Comparison of ENCODE assay signal across 8 cellular contexts in genomic region chr4:1628892-1629703, GRCh38. TPM values are rescaled to one million over a fixed set of nuclear protein-coding genes. Genes with fewer than 3 reads are reported as not detected.
DNase-seq lines count a peak whose midpoint lies in the region; ATAC-seq, FAIRE-seq and TF ChIP-seq lines count a peak whose summit lies in the region.

No MANE protein-coding gene starts in this region.

- no peak overlapping the region; the same call in 1 of the 2 replicates for H4K8ac ChIP-seq in H1 (ENCODE audit: extremely low read depth, insufficient read depth, low read length)

- no peaks in the 10 kb centered on the region for H3K4me1 ChIP-seq in H1 (replicated peaks in 1 of 4; ENCODE audit: control insufficient read depth in 3 of 4, insufficient read depth in 4 of 4, low read length in 3 of 4)

- peaks cover 0 to 5% of the 10 kb centered on the region in 2 experiments for H4K20me1 ChIP-seq in H1 (replicated peaks in 1 of 2; ENCODE audit: control insufficient read depth in 1 of 2, insufficient read depth in 2 of 2, low read length in 2 of 2)

- no peak overlapping the region for H3K56ac ChIP-seq in H1 (replicated peaks; ENCODE audit: insufficient read length, low read depth, low read length)

- no peak overlapping the region for H3K4me2 ChIP-seq in H1 (ENCODE audit: insufficient read depth in 1 of 2, low read depth in 2 of 2, low read length in 2 of 2)

- H3K18ac ChIP-seq in H1 (ENCODE audit: extremely low read depth, low read length) = no peak overlapping the region

- H3K23me2 ChIP-seq in H1 (ENCODE audit: low read depth, low read length) = no peaks in the 10 kb centered on the region

- no peak for TF ChIP-seq POLR2A in H1 (IDR thresholded peaks at IDR 0.05; ENCODE audit: control extremely low read depth in 1 of 2, low read depth in 2 of 2, low read length in 2 of 2)

- no peak overlapping the region for H3K4me3 ChIP-seq in H1 (ENCODE audit: extremely low read depth in 1 of 4, insufficient read depth in 2 of 4, low read depth in 3 of 4, low read length in 4 of 4)

- no peak overlapping the region for H2BK20ac ChIP-seq in H1 (ENCODE audit: low read length)

- peaks cover 0 to 27% of the 10 kb centered on the region in 2 experiments; a peak in 2 of 4 replicates for H3K9me3 ChIP-seq in H1 (ENCODE audit: insufficient read depth in 2 of 2, low read depth in 1 of 2, low read length in 1 of 2)

- TF ChIP-seq EP300 in H1 (IDR thresholded peaks at IDR 0.05; ENCODE audit: borderline replicate concordance in 1 of 2, low read depth in 2 of 2, low read length in 2 of 2) = no peak

- H3K36me3 ChIP-seq in H1 (ENCODE audit: control insufficient read depth in 2 of 4, insufficient read depth in 4 of 4, low read length in 3 of 4) = no peaks in the 10 kb centered on the region

- no peak overlapping the region for H2BK5ac ChIP-seq in H1 (ENCODE audit: low read depth, low read length)

- no peak overlapping the region for H3K4ac ChIP-seq in H1 (replicated peaks; ENCODE audit: insufficient read length, low read depth, low read length)

- POLR2A ChIA-PET in activated CD8-positive, alpha-beta T cell treated with anti-CD3 and anti-CD28 coated beads, Interleukin-2, amount 10 ng/mL, durations not matched to agents 7 days and 5 days (lab: Charles Lee) = interaction anchor here (0.8 kb wide), 1 partner anchor 273 kb away, joined by 3 read pairs; no protein-coding TSS in a partner anchor
- POLR2A ChIA-PET in H1 (lab: Charles Lee; ENCODE audit: partially characterized antibody) = no interaction called here

- TF ChIP-seq CTCF in H1 (IDR thresholded peaks at IDR 0.05; ENCODE audit: control extremely low read depth in 1 of 3, insufficient read depth in 1 of 3, low read depth in 1 of 3, low read length in 3 of 3) = peak in 2 of 3 experiments; percentile 96; a peak in 3 of 4 replicates

- FAIRE-seq in H1 (lab: Jason Lieb, UNC) = no peak

- no peak overlapping the region for H3K27ac ChIP-seq in H1 (ENCODE audit: low read depth, low read length)

- no peak overlapping the region for H2AK5ac ChIP-seq in H1 (ENCODE audit: low read depth, low read length)

- no peaks in the 10 kb centered on the region for H3K27me3 Mint-ChIP-seq in activated CD8-positive, alpha-beta T cell treated with anti-CD3 and anti-CD28 coated beads, Interleukin-2, amount 10 ng/mL, durations not matched to agents 7 days and 5 days (ENCODE audit: low read depth)

- DNase-seq in AG08395 (ENCODE audit: low spot score) (peak; percentile 81), NCI-H345 treated with DMSO at 0.1 percent for 48 hours (lab: John Stamatoyannopoulos, UW; ENCODE audit: unreplicated experiment) (peak; percentile 14), H1 (ENCODE audit: low read depth in 1 of 2, low spot score in 2 of 2) (peak in 1 of 2 experiments; percentile 97), mucosa of gallbladder (ENCODE audit: low spot score) (peak; percentile 57)
- peak; percentile 75 for DNase-seq in activated CD8-positive, alpha-beta T cell treated with anti-CD3 and anti-CD28 coated beads, Interleukin-2, amount 10 ng/mL, durations not matched to agents 7 days and 5 days
- DNase-seq in stimulated activated CD8-positive, alpha-beta memory T cell treated with anti-CD3 and anti-CD28 coated beads, Interleukin-7, amount 100 ng/mL, for 24 hours (ENCODE audit: low read depth) = peak; percentile 48

- no peaks in the 10 kb centered on the region for H3K36me3 Mint-ChIP-seq in activated CD8-positive, alpha-beta T cell treated with anti-CD3 and anti-CD28 coated beads, Interleukin-2, amount 10 ng/mL, durations not matched to agents 7 days and 5 days (ENCODE audit: low read depth)

- H4K91ac ChIP-seq in H1 (replicated peaks; ENCODE audit: insufficient read length, low read length) = no peak overlapping the region

- H3K9me3 Mint-ChIP-seq in activated CD8-positive, alpha-beta T cell treated with anti-CD3 and anti-CD28 coated beads, Interleukin-2, amount 10 ng/mL, durations not matched to agents 7 days and 5 days (ENCODE audit: insufficient read depth) = no peaks in the 10 kb centered on the region

- no peaks in the 10 kb centered on the region for H3K79me2 ChIP-seq in H1 (ENCODE audit: control insufficient read depth in 1 of 2, insufficient read depth in 2 of 2, low read length in 2 of 2)

- no peak overlapping the region for H2BK120ac ChIP-seq in H1 (replicated peaks; ENCODE audit: low read depth, low read length)

- CTCF ChIA-PET in activated CD8-positive, alpha-beta T cell treated with anti-CD3 and anti-CD28 coated beads, Interleukin-2, amount 10 ng/mL, durations not matched to agents 7 days and 5 days (lab: Charles Lee) = interaction anchor here (0.7 to 2.1 kb wide), 7 partner anchors 13 to 502 kb away, joined by 3 to 18 read pairs (median 3); no protein-coding TSS in a partner anchor
- CTCF ChIA-PET in H1 (lab: Charles Lee; ENCODE audit: partially characterized antibody) = interaction anchor here (0.6 to 2.1 kb wide), 53 partner anchors 9 to 280 kb away, joined by 3 to 24 read pairs (median 4); no protein-coding TSS in a partner anchor

- H3K4me1 Mint-ChIP-seq in activated CD8-positive, alpha-beta T cell treated with anti-CD3 and anti-CD28 coated beads, Interleukin-2, amount 10 ng/mL, durations not matched to agents 7 days and 5 days (ENCODE audit: low read depth) = no peaks in the 10 kb centered on the region

- 52% methylated on average over 24 of the region's 25 CpGs; no CpG with 5 or more reads in 1 of the 2 experiments for WGBS in H1 (ENCODE audit: extremely low coverage in 1 of 2, insufficient coverage in 1 of 2, insufficient read length in 1 of 2, insufficient replicate concordance in 2 of 2, low coverage in 1 of 2, low lambda C conversion rate in 2 of 2, missing lambda C conversion rate in 1 of 2), 2 experiments

- no peak overlapping the region for H2AFZ ChIP-seq in H1 (ENCODE audit: low read length)

- no peaks in the 10 kb centered on the region for H3K79me1 ChIP-seq in H1 (ENCODE audit: low read depth, low read length)

- no peak overlapping the region for H4K5ac ChIP-seq in H1 (ENCODE audit: insufficient read length, low read depth, low read length)

- no peak overlapping the region for H3K23ac ChIP-seq in H1 (ENCODE audit: insufficient read length)

- no peak overlapping the region for H3K4me3 Mint-ChIP-seq in activated CD8-positive, alpha-beta T cell treated with anti-CD3 and anti-CD28 coated beads, Interleukin-2, amount 10 ng/mL, durations not matched to agents 7 days and 5 days

- no peak overlapping the region; the same call in 1 of the 2 replicates for H2BK12ac ChIP-seq in H1 (ENCODE audit: low read depth, low read length)

- no peak overlapping the region for H3K9ac ChIP-seq in H1 (replicated peaks in 1 of 4; ENCODE audit: extremely low read depth in 1 of 4, low read depth in 3 of 4, low read length in 3 of 4)

- H3K27me3 ChIP-seq in H1 (replicated peaks in 1 of 4; ENCODE audit: control insufficient read depth in 3 of 4, extremely low read depth in 1 of 4, insufficient read depth in 3 of 4, low read length in 3 of 4) = no peaks in the 10 kb centered on the region

- peak; percentile 49 for ATAC-seq in GM18867 (IDR thresholded peaks at IDR 0.05; ENCODE audit: unreplicated experiment)
- peak; percentile 85 for ATAC-seq in activated CD8-positive, alpha-beta T cell treated with anti-CD3 and anti-CD28 coated beads, Interleukin-2, amount 10 ng/mL, durations not matched to agents 7 days and 5 days
- ATAC-seq in HG02759 (IDR thresholded peaks at IDR 0.05; ENCODE audit: unreplicated experiment) = no peak

- TF ChIP-seq RAD21 in H1 (IDR thresholded peaks at IDR 0.05 in 1 of 2, conservative IDR thresholded peaks at IDR 0.05 in 1 of 2; ENCODE audit: low read depth in 2 of 2, low read length in 2 of 2) = peak; percentile 93 to 96

- no peak overlapping the region for H3K14ac ChIP-seq in H1 (ENCODE audit: insufficient read length)

- H2BK15ac ChIP-seq in H1 (ENCODE audit: low read length) = no peak overlapping the region

- no peak overlapping the region for H3K27ac Mint-ChIP-seq in activated CD8-positive, alpha-beta T cell treated with anti-CD3 and anti-CD28 coated beads, Interleukin-2, amount 10 ng/mL, durations not matched to agents 7 days and 5 days

TF ChIP-seq in H1, 55 proteins besides CTCF, POLR2A, EP300 and RAD21:
- TF ChIP-seq HDAC2 (IDR thresholded peaks at IDR 0.05; ENCODE audit: borderline replicate concordance in 1 of 2, low read depth in 2 of 2, low read length in 2 of 2) (peak in 1 of 2 experiments; percentile 9; a peak in 1 of 4 replicates), GABPA (IDR thresholded peaks at IDR 0.05; ENCODE audit: borderline replicate concordance, insufficient read depth, low read length) (peak; percentile 82), RBBP5 (IDR thresholded peaks at IDR 0.05; ENCODE audit: borderline replicate concordance, low read depth, low read length) (no peak)

RNA-seq across cellular contexts. Expression of gene FAM53A, which starts 55.0 kb away (rescaled TPM):
- total RNA-seq in activated CD8-positive, alpha-beta T cell treated with anti-CD3 and anti-CD28 coated beads, Interleukin-2, amount 10 ng/mL, durations not matched to agents 7 days and 5 days = under 1 TPM; 0.45 to 0.91 TPM
- 2.0 and 2.8 TPM in 2 replicates for total RNA-seq in H1 (2021; fragmentation: NEBNext Ultra II Directional; extraction: Animal tissue kit (Norgen Biotek cat#: 25700))
- 1.9 and 2.5 TPM in 2 replicates for polyA plus RNA-seq in H1 (2011; rRNA removed)
- 2.2 TPM for polyA plus RNA-seq in H1 (2011; cell fraction: cytosol; rRNA removed)
- 3.8 TPM for polyA plus RNA-seq in H1 (2011; cell fraction: nucleus; rRNA removed)
- polyA plus RNA-seq in H1 (2012, experiment 1 of 2) = 0.57 to 2.2 TPM (median 1.6 TPM) in 4 replicates
- polyA plus RNA-seq in H1 (2012, experiment 2 of 2) = 1.1 TPM
- polyA plus RNA-seq in H1 (2013, experiment 1 of 2) = 1.4 TPM
- polyA plus RNA-seq in H1 (2013, experiment 2 of 2) = 1.1 TPM
- 3.3 and 3.7 TPM in 2 replicates for polyA minus RNA-seq in H1 (2011; rRNA and poly(A)+ RNA removed)
- polyA minus RNA-seq in H1 (2011; cell fraction: cytosol; rRNA and poly(A)+ RNA removed) = 1.3 TPM
- polyA minus RNA-seq in H1 (2011; cell fraction: nucleus; rRNA and poly(A)+ RNA removed) = 2.3 TPM
- 1.6 TPM for total RNA-seq in mucosa of gallbladder
